1 cellular context compared by ENCODE assay signal in genomic region chr14:75293920-75294648, GRCh38.
TF ChIP-seq lines count a peak whose summit lies in the region.

No MANE protein-coding gene starts in this region.

TF ChIP-seq in K562, 482 proteins besides CTCF, POLR2A, EP300 and RAD21 (continued from another document):
- TF ChIP-seq, protein P1, sequence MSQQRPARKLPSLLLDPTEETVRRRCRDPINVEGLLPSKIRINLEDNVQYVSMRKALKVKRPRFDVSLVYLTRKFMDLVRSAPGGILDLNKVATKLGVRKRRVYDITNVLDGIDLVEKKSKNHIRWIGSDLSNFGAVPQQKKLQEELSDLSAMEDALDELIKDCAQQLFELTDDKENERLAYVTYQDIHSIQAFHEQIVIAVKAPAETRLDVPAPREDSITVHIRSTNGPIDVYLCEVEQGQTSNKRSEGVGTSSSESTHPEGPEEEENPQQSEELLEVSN (IDR thresholded peaks at IDR 0.05; ENCODE audit: borderline replicate concordance in 1 of 2, extremely low read depth in 1 of 2, insufficient read depth in 1 of 2, insufficient read length in 1 of 2, low read depth in 1 of 2, low read length in 1 of 2, poor library complexity in 1 of 2, severe bottlenecking in 1 of 2), result peak in 1 of 2 experiments; percentile 41
- TF ChIP-seq ZNF766 (CRISPR knock-in tag; conservative IDR thresholded peaks at IDR 0.05) (peak; percentile 59), ZNF263 (CRISPR knock-in tag; IDR thresholded peaks at IDR 0.05; ENCODE audit: borderline replicate concordance) (peak; percentile 23; the same call in 1 of the 2 replicates), SRF (CRISPR knock-in tag; IDR thresholded peaks at IDR 0.05) (peak; percentile 99), RBFOX2 (IDR thresholded peaks at IDR 0.05; ENCODE audit: low read depth, low read length) (peak; percentile 87), NRF1 (conservative IDR thresholded peaks at IDR 0.05 in 1 of 2, IDR thresholded peaks at IDR 0.05 in 1 of 2) (peak; percentile 48; a peak in 2 of 4 replicates), NFIC (IDR thresholded peaks at IDR 0.05) (peak; percentile 21; the same call in 1 of the 2 replicates), ZFX (CRISPR knock-in tag; IDR thresholded peaks at IDR 0.05) (peak; percentile 81), CREM (IDR thresholded peaks at IDR 0.05; ENCODE audit: low read depth) (peak; percentile 79), PRPF4 (IDR thresholded peaks at IDR 0.05; ENCODE audit: insufficient read depth, low read depth, low read length, poor library complexity, severe bottlenecking) (no peak), MLX (CRISPR knock-in tag; conservative IDR thresholded peaks at IDR 0.05) (no peak), PPARD (CRISPR knock-in tag; IDR thresholded peaks at IDR 0.05) (no peak), ZNF584 (CRISPR knock-in tag; IDR thresholded peaks at IDR 0.05; ENCODE audit: low read depth) (no peak), ZKSCAN3 (CRISPR knock-in tag; IDR thresholded peaks at IDR 0.05) (no peak), SMAD4 (CRISPR knock-in tag; conservative IDR thresholded peaks at IDR 0.05) (0 out of 2 replicates have a peak, but pooled peaks have one; percentile 29), SMAD2 (IDR thresholded peaks at IDR 0.05; ENCODE audit: low read depth, low read length) (no peak)
- TF ChIP-seq, protein P2, sequence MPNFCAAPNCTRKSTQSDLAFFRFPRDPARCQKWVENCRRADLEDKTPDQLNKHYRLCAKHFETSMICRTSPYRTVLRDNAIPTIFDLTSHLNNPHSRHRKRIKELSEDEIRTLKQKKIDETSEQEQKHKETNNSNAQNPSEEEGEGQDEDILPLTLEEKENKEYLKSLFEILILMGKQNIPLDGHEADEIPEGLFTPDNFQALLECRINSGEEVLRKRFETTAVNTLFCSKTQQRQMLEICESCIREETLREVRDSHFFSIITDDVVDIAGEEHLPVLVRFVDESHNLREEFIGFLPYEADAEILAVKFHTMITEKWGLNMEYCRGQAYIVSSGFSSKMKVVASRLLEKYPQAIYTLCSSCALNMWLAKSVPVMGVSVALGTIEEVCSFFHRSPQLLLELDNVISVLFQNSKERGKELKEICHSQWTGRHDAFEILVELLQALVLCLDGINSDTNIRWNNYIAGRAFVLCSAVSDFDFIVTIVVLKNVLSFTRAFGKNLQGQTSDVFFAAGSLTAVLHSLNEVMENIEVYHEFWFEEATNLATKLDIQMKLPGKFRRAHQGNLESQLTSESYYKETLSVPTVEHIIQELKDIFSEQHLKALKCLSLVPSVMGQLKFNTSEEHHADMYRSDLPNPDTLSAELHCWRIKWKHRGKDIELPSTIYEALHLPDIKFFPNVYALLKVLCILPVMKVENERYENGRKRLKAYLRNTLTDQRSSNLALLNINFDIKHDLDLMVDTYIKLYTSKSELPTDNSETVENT (CRISPR knock-in tag; IDR thresholded peaks at IDR 0.05), result 0 out of 2 replicates have a peak, but pooled peaks have one; percentile 15
- TF ChIP-seq, protein P3, sequence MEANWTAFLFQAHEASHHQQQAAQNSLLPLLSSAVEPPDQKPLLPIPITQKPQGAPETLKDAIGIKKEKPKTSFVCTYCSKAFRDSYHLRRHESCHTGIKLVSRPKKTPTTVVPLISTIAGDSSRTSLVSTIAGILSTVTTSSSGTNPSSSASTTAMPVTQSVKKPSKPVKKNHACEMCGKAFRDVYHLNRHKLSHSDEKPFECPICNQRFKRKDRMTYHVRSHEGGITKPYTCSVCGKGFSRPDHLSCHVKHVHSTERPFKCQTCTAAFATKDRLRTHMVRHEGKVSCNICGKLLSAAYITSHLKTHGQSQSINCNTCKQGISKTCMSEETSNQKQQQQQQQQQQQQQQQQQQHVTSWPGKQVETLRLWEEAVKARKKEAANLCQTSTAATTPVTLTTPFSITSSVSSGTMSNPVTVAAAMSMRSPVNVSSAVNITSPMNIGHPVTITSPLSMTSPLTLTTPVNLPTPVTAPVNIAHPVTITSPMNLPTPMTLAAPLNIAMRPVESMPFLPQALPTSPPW (CRISPR knock-in tag; IDR thresholded peaks at IDR 0.05), result peak; percentile 93
